In the genomic region with DNA sequence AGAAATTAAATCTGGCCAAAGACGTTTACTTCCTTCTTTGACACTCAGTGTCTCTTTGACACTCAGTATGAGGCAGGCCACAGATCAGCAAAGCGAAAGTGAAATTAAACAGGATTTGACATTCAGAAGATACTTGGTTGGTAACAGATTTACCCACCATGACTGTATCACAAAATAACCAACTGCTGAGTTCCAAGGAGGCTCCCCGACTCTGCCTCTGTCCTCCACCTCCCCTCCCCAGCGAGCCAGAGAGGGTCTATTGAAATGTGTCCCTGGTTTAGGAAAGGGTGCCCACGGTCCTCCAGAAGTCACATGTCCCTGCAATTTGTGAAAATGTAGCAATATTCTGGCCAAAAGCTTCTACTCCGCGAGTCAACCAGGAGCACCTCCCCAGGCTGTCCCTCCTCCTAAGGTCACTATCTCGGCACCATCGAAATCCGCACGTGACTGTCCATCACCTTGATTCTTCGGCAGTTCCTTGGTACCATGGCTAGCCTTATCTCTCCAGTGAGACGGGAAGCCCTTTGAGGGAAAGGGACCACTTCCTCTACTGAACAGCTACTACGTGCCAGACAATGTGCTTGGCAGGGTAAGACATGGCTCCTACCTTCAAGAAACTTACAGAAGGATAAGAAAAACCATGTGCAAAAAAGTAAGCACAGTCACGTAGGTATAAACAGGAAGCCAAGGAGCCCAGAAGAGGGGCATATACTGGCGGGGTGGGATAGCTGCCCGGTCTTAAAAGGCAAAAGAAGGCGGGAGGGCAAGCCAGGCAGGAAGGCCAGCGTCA, we compare ENCODE assay signal across 8 cellular contexts. TPM values are rescaled to one million over a fixed set of nuclear protein-coding genes. Genes with fewer than 3 reads are reported as not detected.
A peak's percentile ranks its signal among the peaks of the same experiment; 100 is the strongest.
DNase-seq lines count a peak whose midpoint lies in the region; ATAC-seq and TF ChIP-seq lines count a peak whose summit lies in the region.

No MANE protein-coding gene starts in this region.

- ATAC-seq in HG03064 (IDR thresholded peaks at IDR 0.05; ENCODE audit: low read depth, unreplicated experiment): peak; percentile 36

- peak overlapping the region; percentile 39 to 87 (median 81) for H3K27ac Mint-ChIP-seq in brain

- H3K9me3 ChIP-seq in SJSA1 (replicated peaks): no peaks in the 10 kb centered on the region

- no peaks in the 10 kb centered on the region for H3K27me3 ChIP-seq in SJSA1 (replicated peaks)
- no peaks in the 10 kb centered on the region for H3K27me3 ChIP-seq in layer of hippocampus (ENCODE audit: control insufficient read depth, insufficient read depth, low read length)

- H3K36me3 Mint-ChIP-seq in brain: peaks cover 31% of the 10 kb centered on the region

- H3K4me3 Mint-ChIP-seq in brain: peak overlapping the region; percentile 83 to 96 (median 88)

- peaks cover 28% of the 10 kb centered on the region for H3K4me1 Mint-ChIP-seq in brain

- TF ChIP-seq CTCF in brain (conservative IDR thresholded peaks at IDR 0.05): no peak

- H3K36me3 ChIP-seq in SJSA1: no peaks in the 10 kb centered on the region

- H3K27ac ChIP-seq in SJSA1 (no peak overlapping the region), layer of hippocampus (ENCODE audit: low read depth, low read length) (peak overlapping the region; percentile 92)

- no peaks in the 10 kb centered on the region for H3K9me3 Mint-ChIP-seq in brain

- H3K27me3 Mint-ChIP-seq in brain: no peaks in the 10 kb centered on the region

- peak overlapping the region; percentile 58 for H3K4me3 ChIP-seq in SJSA1

- DNase-seq in activated T-cell treated with anti-CD3 and anti-CD28 coated beads for 1 hour (ENCODE audit: low read depth) (peak; percentile 5), activated T-cell treated with anti-CD3 and anti-CD28 coated beads for 4 hours (no peak), SJSA1 (ENCODE audit: low read depth in 1 of 2, low spot score in 2 of 2) (peak in 1 of 2 experiments; percentile 5), OCI-M2 (lab: John Stamatoyannopoulos, UW; ENCODE audit: unreplicated experiment) (no peak)
- DNase-seq in stimulated activated CD4-positive, alpha-beta T cell treated with anti-CD3 and anti-CD28 coated beads, TNF-alpha, amount 100 ng/mL, for 24 hours (ENCODE audit: low read depth in 3 of 3): peak; percentile 8 to 19 (median 16)

- H3K4me1 ChIP-seq in SJSA1 (replicated peaks): peaks cover 12% of the 10 kb centered on the region

RNA-seq across cellular contexts. Expression of gene N4BP2L1, which starts 1.5 kb away (rescaled TPM):
- 0.53 TPM in 1 of 2 replicates, not detected in the other for total RNA-seq in SJSA1 (2014; rRNA removed; shearing (Covaris generic))
- 12.1 TPM for polyA plus RNA-seq in brain (ENCODE audit: insufficient read depth, low read depth, low replicate concordance)

Comparison
In these comparisons a context has a peak if more than half of its experiments do, and no peak if none do; other contexts are left out.
1. DNase-seq: peak in activated T-cell treated with anti-CD3 and anti-CD28 coated beads for 1 hour (single experiment) and stimulated activated CD4-positive, alpha-beta T cell treated with anti-CD3 and anti-CD28 coated beads, TNF-alpha, amount 100 ng/mL, for 24 hours (3 of 3); none in activated T-cell treated with anti-CD3 and anti-CD28 coated beads for 4 hours (single experiment) and OCI-M2 (single experiment).